In genomic region chr2:42532397-42532796, GRCh38 we compare ENCODE assay signal across 8 cellular contexts. TPM values are rescaled to one million over a fixed set of nuclear protein-coding genes. Genes with fewer than 3 reads are reported as not detected.
"Had no signal": no experiment of that assay in that cellular context is flagged by ENCODE, and none has a peak within 500 bp of the region (broad histone marks: within the 10 kb centered on the region; RNA-seq: fewer than 3 reads in every experiment).

No MANE protein-coding gene starts in this region.

- DNase-seq: GOT3, H7, HFFc6, KG1 had no signal

- ATAC-seq: HCT116 had no signal

- H3K27ac ChIP-seq: HL-60 had no signal

- H3K4me3 ChIP-seq: HAP-1 had no signal

- H3K9me3 ChIP-seq: HAP-1 had no signal

- H3K36me3 ChIP-seq: HAP-1 had no signal

- H3K4me1 ChIP-seq: HAP-1 had no signal

RNA-seq across cellular contexts. Expression of gene KCNG3, which starts 38.6 kb away (rescaled TPM):
- total RNA-seq: HFFc6 had no signal
- polyA plus RNA-seq: IgD-negative memory B cell had no signal
